14 cellular contexts compared by ENCODE assay signal in genomic region chr12:85016423-85016822, GRCh38. TPM values are rescaled to one million over a fixed set of nuclear protein-coding genes. Genes with fewer than 3 reads are reported as not detected.
DNase-seq lines count a peak whose midpoint lies in the region; ATAC-seq and TF ChIP-seq lines count a peak whose summit lies in the region.
"Had no signal": no experiment of that assay in that cellular context is flagged by ENCODE, and none has a peak within 500 bp of the region (broad histone marks: within the 10 kb centered on the region; RNA-seq: fewer than 3 reads in every experiment).

No MANE protein-coding gene starts in this region.

- no peaks in the 10 kb centered on the region for H3K27me3 Mint-ChIP-seq in activated T-helper 2 cell treated with anti-CD3 and anti-CD28 coated beads, Interferon-gamma antibody, Interleukin-2, Interleukin-4, amounts not matched to agents 10 μg/mL and 5 μg/mL and 100 μg/mL, durations not matched to agents 14 hours and 24 hours and 36 hours (ENCODE audit: low read depth)
- H3K27me3 Mint-ChIP-seq in T-helper 17 cell = no peaks in the 10 kb centered on the region
- H3K27me3 Mint-ChIP-seq in activated naive CD4-positive, alpha-beta T cell treated with anti-CD3 and anti-CD28 coated beads, Interleukin-2, amount 10 ng/mL, durations not matched to agents 7 days and 5 days = no peaks in the 10 kb centered on the region
- H3K27me3 Mint-ChIP-seq: T-cell had no signal

- H3K4me3 ChIP-seq in RWPE2 (ENCODE audit: severe bottlenecking) (no peak overlapping the region), fibroblast of lung (replicated peaks in 1 of 4; ENCODE audit: control extremely low read depth in 1 of 4, insufficient read depth in 1 of 4, low read depth in 3 of 4, low read length in 4 of 4) (no peak overlapping the region), gastrocnemius medialis (no peak overlapping the region)
- H3K4me3 ChIP-seq: lung had no signal

- no peak overlapping the region for H3K9ac ChIP-seq in fibroblast of lung (ENCODE audit: insufficient read depth, low read length)

- H3K4me2 ChIP-seq in fibroblast of lung (ENCODE audit: extremely low read depth, insufficient read depth, low read length) = no peak overlapping the region

- ATAC-seq in RWPE2 (ENCODE audit: low read depth) = peak; percentile 100
- peak in 1 of 2 donors; percentile 74 for ATAC-seq in gastrocnemius medialis
- ATAC-seq in T-helper 17 cell = no peak
- ATAC-seq: activated T-cell treated with anti-CD3 and anti-CD28 coated beads, Interleukin-2, amount 50 U/mL, for 4 hours; T-cell had no signal

- no peaks in the 10 kb centered on the region for H3K9me3 Mint-ChIP-seq in activated T-helper 2 cell treated with anti-CD3 and anti-CD28 coated beads, Interferon-gamma antibody, Interleukin-2, Interleukin-4, amounts not matched to agents 10 μg/mL and 5 μg/mL and 100 μg/mL, durations not matched to agents 14 hours and 24 hours and 36 hours
- no peaks in the 10 kb centered on the region for H3K9me3 Mint-ChIP-seq in activated naive CD4-positive, alpha-beta T cell treated with anti-CD3 and anti-CD28 coated beads, Interleukin-2, amount 10 ng/mL, durations not matched to agents 7 days and 5 days
- H3K9me3 Mint-ChIP-seq: activated T-cell treated with anti-CD3 and anti-CD28 coated beads, Interleukin-2, amount 50 U/mL, for 4 hours; T-cell had no signal

- H3K4me1 ChIP-seq in RWPE2 (ENCODE audit: insufficient read depth, poor library complexity, severe bottlenecking) = peaks cover 21% of the 10 kb centered on the region
- no peaks in the 10 kb centered on the region for H3K4me1 ChIP-seq in fibroblast of lung (ENCODE audit: control insufficient read depth, extremely low read depth, insufficient read depth, low read length)
- H3K4me1 ChIP-seq in gastrocnemius medialis = no peaks in the 10 kb centered on the region

- H3K27me3 ChIP-seq in RWPE2 (ENCODE audit: insufficient read depth, poor library complexity, severe bottlenecking) (no peaks in the 10 kb centered on the region), fibroblast of lung (ENCODE audit: control insufficient read depth, insufficient read depth, low read length) (no peaks in the 10 kb centered on the region), gastrocnemius medialis (no peaks in the 10 kb centered on the region)

- H3K27ac ChIP-seq in RWPE2 (ENCODE audit: poor library complexity, severe bottlenecking) (peak overlapping the region; percentile 42), fibroblast of lung (ENCODE audit: insufficient read depth, low read length) (no peak overlapping the region), gastrocnemius medialis (no peak overlapping the region)

- DNase-seq in GM04504 (ENCODE audit: low read depth) (peak; percentile 84), RWPE2 (ENCODE audit: low spot score) (peak; percentile 63), fibroblast of lung (ENCODE audit: low read depth in 2 of 2) (peak; percentile 78 to 97), gastrocnemius medialis (peak; percentile 7 to 15), T-helper 17 cell (no peak), NCI-H2196 treated with DMSO at 0.1 percent for 48 hours (lab: John Stamatoyannopoulos, UW; ENCODE audit: unreplicated experiment) (no peak)
- DNase-seq in activated T-helper 2 cell treated with anti-CD3 and anti-CD28 coated beads, Interferon-gamma antibody, Interleukin-2, Interleukin-4, amounts not matched to agents 10 μg/mL and 5 μg/mL and 100 μg/mL, durations not matched to agents 14 hours and 24 hours and 36 hours (ENCODE audit: low spot score) = no peak
- DNase-seq in activated naive CD4-positive, alpha-beta T cell treated with anti-CD3 and anti-CD28 coated beads, Interleukin-2, amount 10 ng/mL, durations not matched to agents 7 days and 5 days = no peak
- DNase-seq: activated T-cell treated with anti-CD3 and anti-CD28 coated beads, Interleukin-2, amount 50 U/mL, for 4 hours; effector memory CD4-positive, alpha-beta T cell; NCI-H2029; T-cell had no signal

- intact Hi-C loops in gastrocnemius medialis (cut with DNase I; ENCODE audit: low total_unique reads) = no loop called here
- intact Hi-C loops in activated T-helper 2 cell treated with anti-CD3 and anti-CD28 coated beads, Interferon-gamma antibody, Interleukin-2, Interleukin-4, amounts not matched to agents 10 μg/mL and 5 μg/mL and 100 μg/mL, durations not matched to agents 14 hours and 24 hours and 36 hours (cut with micrococcal nuclease) = no loop called here

- CTCF ChIA-PET in activated naive CD4-positive, alpha-beta T cell treated with anti-CD3 and anti-CD28 coated beads, Interleukin-2, amount 10 ng/mL, durations not matched to agents 7 days and 5 days (lab: Charles Lee) = no interaction called here

- TF ChIP-seq POLR2A in gastrocnemius medialis (IDR thresholded peaks at IDR 0.05) = no peak

- H3K4me1 Mint-ChIP-seq in activated T-helper 2 cell treated with anti-CD3 and anti-CD28 coated beads, Interferon-gamma antibody, Interleukin-2, Interleukin-4, amounts not matched to agents 10 μg/mL and 5 μg/mL and 100 μg/mL, durations not matched to agents 14 hours and 24 hours and 36 hours (ENCODE audit: low read depth) = no peaks in the 10 kb centered on the region
- H3K4me1 Mint-ChIP-seq in T-helper 17 cell = no peaks in the 10 kb centered on the region
- H3K4me1 Mint-ChIP-seq in activated naive CD4-positive, alpha-beta T cell treated with anti-CD3 and anti-CD28 coated beads, Interleukin-2, amount 10 ng/mL, durations not matched to agents 7 days and 5 days = no peaks in the 10 kb centered on the region
- H3K4me1 Mint-ChIP-seq: T-cell had no signal

- in situ Hi-C loops in gastrocnemius medialis (cut with MboI; ENCODE audit: low sequenced_read_pairs in 4 of 4) = no loop called here

- H3K79me2 ChIP-seq in fibroblast of lung (ENCODE audit: control insufficient read depth, insufficient read depth, low read length) = no peaks in the 10 kb centered on the region

- H3K27ac Mint-ChIP-seq in activated T-helper 2 cell treated with anti-CD3 and anti-CD28 coated beads, Interferon-gamma antibody, Interleukin-2, Interleukin-4, amounts not matched to agents 10 μg/mL and 5 μg/mL and 100 μg/mL, durations not matched to agents 14 hours and 24 hours and 36 hours = no peak overlapping the region
- no peak overlapping the region for H3K27ac Mint-ChIP-seq in T-helper 17 cell
- no peak overlapping the region for H3K27ac Mint-ChIP-seq in activated naive CD4-positive, alpha-beta T cell treated with anti-CD3 and anti-CD28 coated beads, Interleukin-2, amount 10 ng/mL, durations not matched to agents 7 days and 5 days
- H3K27ac Mint-ChIP-seq: T-cell had no signal

- H2AFZ ChIP-seq in fibroblast of lung (ENCODE audit: low read length) = no peak overlapping the region

- no peaks in the 10 kb centered on the region for H4K20me1 ChIP-seq in fibroblast of lung (ENCODE audit: control insufficient read depth, extremely low read depth, insufficient read depth, low read length)

- H3K9me3 ChIP-seq in RWPE2 (ENCODE audit: severe bottlenecking) (no peaks in the 10 kb centered on the region), fibroblast of lung (ENCODE audit: control insufficient read depth, insufficient read depth, low read depth, low read length) (no peaks in the 10 kb centered on the region), gastrocnemius medialis (no peaks in the 10 kb centered on the region), T-helper 17 cell (ENCODE audit: control insufficient read depth, low read length, poor library complexity, severe bottlenecking) (no peaks in the 10 kb centered on the region)

- TF ChIP-seq CTCF in RWPE2 (IDR thresholded peaks at IDR 0.05; ENCODE audit: poor library complexity, severe bottlenecking) (no peak), fibroblast of lung (conservative IDR thresholded peaks at IDR 0.05 in 1 of 2, IDR thresholded peaks at IDR 0.05 in 1 of 2; ENCODE audit: low read depth in 1 of 2, low read length in 2 of 2) (no peak), gastrocnemius medialis (IDR thresholded peaks at IDR 0.05 in 4 of 5, conservative IDR thresholded peaks at IDR 0.05 in 1 of 5) (no peak)

- H3K36me3 Mint-ChIP-seq in activated T-helper 2 cell treated with anti-CD3 and anti-CD28 coated beads, Interferon-gamma antibody, Interleukin-2, Interleukin-4, amounts not matched to agents 10 μg/mL and 5 μg/mL and 100 μg/mL, durations not matched to agents 14 hours and 24 hours and 36 hours (ENCODE audit: low read depth) = no peaks in the 10 kb centered on the region
- no peaks in the 10 kb centered on the region for H3K36me3 Mint-ChIP-seq in T-helper 17 cell (ENCODE audit: low read depth)
- no peaks in the 10 kb centered on the region for H3K36me3 Mint-ChIP-seq in activated naive CD4-positive, alpha-beta T cell treated with anti-CD3 and anti-CD28 coated beads, Interleukin-2, amount 10 ng/mL, durations not matched to agents 7 days and 5 days
- H3K36me3 Mint-ChIP-seq: T-cell had no signal

- H3K36me3 ChIP-seq in RWPE2 (ENCODE audit: low read depth) (no peaks in the 10 kb centered on the region), fibroblast of lung (ENCODE audit: control insufficient read depth, insufficient read depth, low read length) (no peaks in the 10 kb centered on the region), gastrocnemius medialis (no peaks in the 10 kb centered on the region)

- H3K4me3 Mint-ChIP-seq in activated T-helper 2 cell treated with anti-CD3 and anti-CD28 coated beads, Interferon-gamma antibody, Interleukin-2, Interleukin-4, amounts not matched to agents 10 μg/mL and 5 μg/mL and 100 μg/mL, durations not matched to agents 14 hours and 24 hours and 36 hours (ENCODE audit: low read depth) = no peak overlapping the region
- H3K4me3 Mint-ChIP-seq in T-helper 17 cell = no peak overlapping the region
- no peak overlapping the region for H3K4me3 Mint-ChIP-seq in activated naive CD4-positive, alpha-beta T cell treated with anti-CD3 and anti-CD28 coated beads, Interleukin-2, amount 10 ng/mL, durations not matched to agents 7 days and 5 days
- H3K4me3 Mint-ChIP-seq: activated T-cell treated with anti-CD3 and anti-CD28 coated beads, Interleukin-2, amount 50 U/mL, for 4 hours; T-cell had no signal

RNA-seq across cellular contexts. Expression of gene TSPAN19, which starts 19.7 kb away (rescaled TPM):
- total RNA-seq in fibroblast of lung (not detected in 2 replicates), gastrocnemius medialis (not detected), T-helper 17 cell (not detected)
- not detected in 2 replicates for polyA plus RNA-seq in fibroblast of lung
- not detected in 2 replicates for polyA plus RNA-seq in fibroblast of lung (2012)
- polyA minus RNA-seq in fibroblast of lung (ENCODE audit: low replicate concordance) = not detected in 2 replicates
- not detected in 2 replicates for total RNA-seq in activated T-helper 2 cell treated with anti-CD3 and anti-CD28 coated beads, Interferon-gamma antibody, Interleukin-2, Interleukin-4, amounts not matched to agents 10 μg/mL and 5 μg/mL and 100 μg/mL, durations not matched to agents 14 hours and 24 hours and 36 hours
- total RNA-seq: activated T-cell treated with anti-CD3 and anti-CD28 coated beads, Interleukin-2, amount 50 U/mL, for 4 hours; T-cell; ureter had no signal

RNA-seq across cellular contexts. Expression of gene LRRIQ1, which starts 19.7 kb away (rescaled TPM):
- under 0.01 TPM in 2 replicates for total RNA-seq in fibroblast of lung
- polyA plus RNA-seq in fibroblast of lung = 0.05 and 0.33 TPM in 2 replicates
- not detected in 2 replicates for polyA plus RNA-seq in fibroblast of lung (2012)
- not detected in 2 replicates for polyA minus RNA-seq in fibroblast of lung (ENCODE audit: low replicate concordance)
- not detected for total RNA-seq in gastrocnemius medialis
- total RNA-seq in activated T-helper 2 cell treated with anti-CD3 and anti-CD28 coated beads, Interferon-gamma antibody, Interleukin-2, Interleukin-4, amounts not matched to agents 10 μg/mL and 5 μg/mL and 100 μg/mL, durations not matched to agents 14 hours and 24 hours and 36 hours = not detected in 2 replicates
- not detected for total RNA-seq in T-helper 17 cell
- total RNA-seq: activated T-cell treated with anti-CD3 and anti-CD28 coated beads, Interleukin-2, amount 50 U/mL, for 4 hours; T-cell had no signal

Comparison
In these comparisons a context has a peak if more than half of its experiments do, and no peak if none do; other contexts are left out.
1. DNase-seq: peak in GM04504 (single experiment), RWPE2 (single experiment), fibroblast of lung (2 of 2) and gastrocnemius medialis (2 of 2); none in activated T-helper 2 cell treated with anti-CD3 and anti-CD28 coated beads, Interferon-gamma antibody, Interleukin-2, Interleukin-4, amounts not matched to agents 10 μg/mL and 5 μg/mL and 100 μg/mL, durations not matched to agents 14 hours and 24 hours and 36 hours (single experiment), T-helper 17 cell (0 of 3), activated naive CD4-positive, alpha-beta T cell treated with anti-CD3 and anti-CD28 coated beads, Interleukin-2, amount 10 ng/mL, durations not matched to agents 7 days and 5 days (single experiment) and NCI-H2196 treated with DMSO at 0.1 percent for 48 hours (single experiment).